In genomic region chr5:4182144-4182543, GRCh38 we compare ENCODE assay signal across 37 cellular contexts.
"Had no signal": no experiment of that assay in that cellular context is flagged by ENCODE, and none has a peak within 500 bp of the region (broad histone marks: within the 10 kb centered on the region; RNA-seq: fewer than 3 reads in every experiment).

No MANE protein-coding gene starts in this region.

- ATAC-seq: activated naive CD4-positive, alpha-beta T cell treated with anti-CD3 and anti-CD28 coated beads, Interleukin-2, amount 50 U/mL, for 72 hours; activated naive CD8-positive, alpha-beta T cell treated with anti-CD3 and anti-CD28 coated beads, Interleukin-2, amount 50 U/mL, for 24 hours; activated T-cell treated with anti-CD3 and anti-CD28 coated beads, Interleukin-2, amount 50 U/mL, for 4 hours; activated T-cell treated with anti-CD3 and anti-CD28 coated beads, Interleukin-2, amount 50 U/mL, for 72 hours; activated T-helper 17 cell treated with anti-CD3 and anti-CD28 coated beads, Interleukin-2, amount 50 U/mL, for 72 hours; body of pancreas had no signal

- H3K4me1 ChIP-seq: adrenal gland, ascending aorta, body of pancreas, breast epithelium had no signal

- H3K4me3 Mint-ChIP-seq: activated naive CD4-positive, alpha-beta T cell treated with anti-CD3 and anti-CD28 coated beads for 36 hours; activated naive CD4-positive, alpha-beta T cell treated with anti-CD3 and anti-CD28 coated beads, Interleukin-2, amount 10 ng/mL, durations not matched to agents 7 days and 5 days; activated naive CD4-positive, alpha-beta T cell treated with anti-CD3 and anti-CD28 coated beads, Interleukin-2, amount 50 U/mL, for 24 hours; activated naive CD8-positive, alpha-beta T cell; activated naive CD8-positive, alpha-beta T cell treated with anti-CD3 and anti-CD28 coated beads for 36 hours; activated naive CD8-positive, alpha-beta T cell treated with anti-CD3 and anti-CD28 coated beads, Interleukin-2, amount 10 ng/mL, durations not matched to agents 7 days and 5 days; activated naive CD8-positive, alpha-beta T cell treated with anti-CD3 and anti-CD28 coated beads, Interleukin-2, amount 50 U/mL, for 24 hours; activated T-cell treated with anti-CD3 and anti-CD28 coated beads, Interleukin-2, amount 50 U/mL, for 24 hours; activated T-cell treated with anti-CD3 and anti-CD28 coated beads, Interleukin-2, amount 50 U/mL, for 4 hours; activated T-cell treated with anti-CD3 and anti-CD28 coated beads, Interleukin-2, amount 50 U/mL, for 72 hours; activated T-helper 1 cell treated with anti-CD3 and anti-CD28 coated beads, Interleukin-12 subunit alpha, Interleukin-12 subunit beta, Interleukin-2, Interleukin-4 antibody, amounts not matched to agents 30 ng/mL and 10 ng/mL and 1 ng/mL, durations not matched to agents 14 hours and 24 hours and 36 hours; activated T-helper 17 cell treated with anti-CD3 and anti-CD28 coated beads, Interleukin-2, amount 50 U/mL, for 72 hours; brain; central memory CD8-positive, alpha-beta T cell had no signal

- H3K27me3 ChIP-seq: adrenal gland, ascending aorta, body of pancreas, brain microvascular endothelial cell, breast epithelium, cardiac muscle cell had no signal

- H3K27ac Mint-ChIP-seq: activated naive CD4-positive, alpha-beta T cell treated with anti-CD3 and anti-CD28 coated beads for 36 hours; activated naive CD4-positive, alpha-beta T cell treated with anti-CD3 and anti-CD28 coated beads, Interleukin-2, amount 10 ng/mL, durations not matched to agents 7 days and 5 days; activated naive CD4-positive, alpha-beta T cell treated with anti-CD3 and anti-CD28 coated beads, Interleukin-2, amount 50 U/mL, for 24 hours; activated naive CD4-positive, alpha-beta T cell treated with anti-CD3 and anti-CD28 coated beads, Interleukin-2, amount 50 U/mL, for 72 hours; activated naive CD8-positive, alpha-beta T cell; activated naive CD8-positive, alpha-beta T cell treated with anti-CD3 and anti-CD28 coated beads for 36 hours; activated naive CD8-positive, alpha-beta T cell treated with anti-CD3 and anti-CD28 coated beads, Interleukin-2, amount 10 ng/mL, durations not matched to agents 7 days and 5 days; activated naive CD8-positive, alpha-beta T cell treated with anti-CD3 and anti-CD28 coated beads, Interleukin-2, amount 50 U/mL, for 24 hours; activated T-cell treated with anti-CD3 and anti-CD28 coated beads, Interleukin-2, amount 50 U/mL, for 24 hours; activated T-cell treated with anti-CD3 and anti-CD28 coated beads, Interleukin-2, amount 50 U/mL, for 72 hours; activated T-helper 1 cell treated with anti-CD3 and anti-CD28 coated beads, Interleukin-12 subunit alpha, Interleukin-12 subunit beta, Interleukin-2, Interleukin-4 antibody, amounts not matched to agents 30 ng/mL and 10 ng/mL and 1 ng/mL, durations not matched to agents 14 hours and 24 hours and 36 hours; activated T-helper 17 cell treated with anti-CD3 and anti-CD28 coated beads, Interleukin-2, amount 50 U/mL, for 72 hours; activated T-helper 2 cell treated with anti-CD3 and anti-CD28 coated beads, Interferon-gamma antibody, Interleukin-2, Interleukin-4, amounts not matched to agents 10 μg/mL and 5 μg/mL and 100 μg/mL, durations not matched to agents 14 hours and 24 hours and 36 hours; brain had no signal

- H3K4me1 Mint-ChIP-seq: activated naive CD4-positive, alpha-beta T cell treated with anti-CD3 and anti-CD28 coated beads, Interleukin-2, amount 10 ng/mL, durations not matched to agents 7 days and 5 days; activated naive CD4-positive, alpha-beta T cell treated with anti-CD3 and anti-CD28 coated beads, Interleukin-2, amount 50 U/mL, for 24 hours; activated naive CD8-positive, alpha-beta T cell treated with anti-CD3 and anti-CD28 coated beads for 36 hours; activated naive CD8-positive, alpha-beta T cell treated with anti-CD3 and anti-CD28 coated beads, Interleukin-2, amount 10 ng/mL, durations not matched to agents 7 days and 5 days; activated naive CD8-positive, alpha-beta T cell treated with anti-CD3 and anti-CD28 coated beads, Interleukin-2, amount 50 U/mL, for 24 hours; activated T-helper 17 cell treated with anti-CD3 and anti-CD28 coated beads, Interleukin-2, amount 50 U/mL, for 72 hours; central memory CD8-positive, alpha-beta T cell had no signal

- H3K9me3 ChIP-seq: adrenal gland, body of pancreas had no signal

- H3K36me3 Mint-ChIP-seq: activated naive CD4-positive, alpha-beta T cell treated with anti-CD3 and anti-CD28 coated beads, Interleukin-2, amount 10 ng/mL, durations not matched to agents 7 days and 5 days; activated naive CD4-positive, alpha-beta T cell treated with anti-CD3 and anti-CD28 coated beads, Interleukin-2, amount 50 U/mL, for 24 hours; activated naive CD8-positive, alpha-beta T cell treated with anti-CD3 and anti-CD28 coated beads for 36 hours; activated naive CD8-positive, alpha-beta T cell treated with anti-CD3 and anti-CD28 coated beads, Interleukin-2, amount 10 ng/mL, durations not matched to agents 7 days and 5 days; brain had no signal

- H3K36me3 ChIP-seq: adrenal gland, ascending aorta, brain microvascular endothelial cell, breast epithelium, cardiac muscle cell had no signal

- H3K27ac ChIP-seq: adrenal gland, ascending aorta, body of pancreas, brain microvascular endothelial cell, breast epithelium, cardiac muscle cell had no signal

- H3K4me3 ChIP-seq: adrenal gland, ascending aorta, body of pancreas, breast epithelium, cardiac muscle cell had no signal

- DNase-seq: activated effector memory CD4-positive, alpha-beta T cell treated with anti-CD3 and anti-CD28 coated beads, Interleukin-2, amount 50 U/mL, for 16 hours; activated effector memory CD4-positive, alpha-beta T cell treated with Interleukin-2 at 50 U/mL for 16 hours; activated gamma-delta T cell; activated gamma-delta T cell treated with Interleukin-2 at 50 U/mL for 16 hours; activated naive CD4-positive, alpha-beta T cell; activated naive CD4-positive, alpha-beta T cell treated with anti-CD3 and anti-CD28 coated beads for 36 hours; activated naive CD4-positive, alpha-beta T cell treated with anti-CD3 and anti-CD28 coated beads, Interleukin-2, amount 10 ng/mL, durations not matched to agents 7 days and 5 days; activated naive CD4-positive, alpha-beta T cell treated with anti-CD3 and anti-CD28 coated beads, Interleukin-2, amount 50 U/mL, for 16 hours; activated naive CD4-positive, alpha-beta T cell treated with Interleukin-2 at 50 U/mL for 16 hours; activated naive CD8-positive, alpha-beta T cell treated with anti-CD3 and anti-CD28 coated beads for 36 hours; activated naive CD8-positive, alpha-beta T cell treated with anti-CD3 and anti-CD28 coated beads, Interleukin-2, amount 10 ng/mL, durations not matched to agents 7 days and 5 days; activated naive CD8-positive, alpha-beta T cell treated with anti-CD3 and anti-CD28 coated beads, Interleukin-2, amount 50 U/mL, for 24 hours; activated T-cell treated with anti-CD3 and anti-CD28 coated beads, Interleukin-2, amount 50 U/mL, for 1 hour; activated T-cell treated with anti-CD3 and anti-CD28 coated beads, Interleukin-2, amount 50 U/mL, for 24 hours; activated T-cell treated with anti-CD3 and anti-CD28 coated beads, Interleukin-2, amount 50 U/mL, for 4 hours; activated T-cell treated with anti-CD3 and anti-CD28 coated beads, Interleukin-2, amount 50 U/mL, for 48 hours; activated T-cell treated with anti-CD3 and anti-CD28 coated beads, Interleukin-2, amount 50 U/mL, for 72 hours; adrenal gland; amniotic stem cell; anterior cingulate cortex; aorta; body of pancreas; brain microvascular endothelial cell; caudate nucleus; central memory CD4-positive, alpha-beta T cell; cerebellar nuclear complex had no signal

- H3K27me3 Mint-ChIP-seq: activated naive CD4-positive, alpha-beta T cell treated with anti-CD3 and anti-CD28 coated beads, Interleukin-2, amount 10 ng/mL, durations not matched to agents 7 days and 5 days; activated naive CD4-positive, alpha-beta T cell treated with anti-CD3 and anti-CD28 coated beads, Interleukin-2, amount 50 U/mL, for 24 hours; activated naive CD8-positive, alpha-beta T cell treated with anti-CD3 and anti-CD28 coated beads for 36 hours; activated naive CD8-positive, alpha-beta T cell treated with anti-CD3 and anti-CD28 coated beads, Interleukin-2, amount 10 ng/mL, durations not matched to agents 7 days and 5 days; activated naive CD8-positive, alpha-beta T cell treated with anti-CD3 and anti-CD28 coated beads, Interleukin-2, amount 50 U/mL, for 24 hours; activated T-cell treated with anti-CD3 and anti-CD28 coated beads, Interleukin-2, amount 50 U/mL, for 24 hours; activated T-helper 17 cell treated with anti-CD3 and anti-CD28 coated beads, Interleukin-2, amount 50 U/mL, for 72 hours; central memory CD8-positive, alpha-beta T cell had no signal
